In genomic region chr7:73420016-73420415, GRCh38 we compare ENCODE assay signal across 8 cellular contexts. TPM values are rescaled to one million over a fixed set of nuclear protein-coding genes. Genes with fewer than 3 reads are reported as not detected.
DNase-seq lines count a peak whose midpoint lies in the region; ATAC-seq and TF ChIP-seq lines count a peak whose summit lies in the region.
"Not testable (repeated sequence)": the region's sequence is repeated elsewhere in the genome, so short reads cannot be mapped to it uniquely, and the experiment has no call there.

No MANE protein-coding gene starts in this region.

- not testable (repeated sequence) for H3K9me3 Mint-ChIP-seq in type B pancreatic cell

- not testable (repeated sequence) for H3K36me3 ChIP-seq in mucosa of descending colon (ENCODE audit: low read depth)

- not testable (repeated sequence) for H3K4me3 ChIP-seq in cardiac fibroblast (replicated peaks in 1 of 2; ENCODE audit: low read depth in 2 of 2, low read length in 2 of 2); mucosa of descending colon

- H3K9me3 ChIP-seq in mucosa of descending colon: not testable (repeated sequence)

- DNase-seq in Daoy (ENCODE audit: low read depth) (peak; percentile 68), NCI-H1105 treated with DMSO at 0.1 percent for 48 hours (lab: John Stamatoyannopoulos, UW) (peak; percentile 11), NCI-H460 (ENCODE audit: extremely low read depth, low read depth) (peak; percentile 53), cardiac fibroblast (ENCODE audit: low read depth in 2 of 2) (peak; percentile 58 to 76), mucosa of descending colon (peak; percentile 58 to 65 (median 65))
- DNase-seq in Right ventricle myocardium superior; type B pancreatic cell (ENCODE audit: extremely low spot score, unreplicated experiment): not testable (repeated sequence)

- not testable (repeated sequence) for TF ChIP-seq CTCF in cardiac fibroblast (IDR thresholded peaks at IDR 0.05; ENCODE audit: low read depth, low read length); mucosa of descending colon (IDR thresholded peaks at IDR 0.05); type B pancreatic cell (conservative IDR thresholded peaks at IDR 0.05)

- not testable (repeated sequence) for H3K36me3 Mint-ChIP-seq in type B pancreatic cell

- ATAC-seq in SK-N-SH treated with all-trans-retinoic acid at 6 μM for 48 hours: peak; percentile 31
- ATAC-seq in Right ventricle myocardium superior (ENCODE audit: poor library complexity): peak; percentile 42
- peak; percentile 86 for ATAC-seq in mucosa of descending colon

- peak overlapping the region; percentile 56 for H3K27ac Mint-ChIP-seq in type B pancreatic cell

- not testable (repeated sequence) for H3K27me3 Mint-ChIP-seq in type B pancreatic cell

- not testable (repeated sequence) for H3K4me1 Mint-ChIP-seq in type B pancreatic cell (ENCODE audit: unreplicated experiment)

- not testable (repeated sequence) for H3K4me1 ChIP-seq in mucosa of descending colon (ENCODE audit: low read depth)

- H3K4me3 Mint-ChIP-seq in type B pancreatic cell: not testable (repeated sequence)

- intact Hi-C loops in Right ventricle myocardium superior (cut with DNase I); mucosa of descending colon (cut with DNase I, micrococcal nuclease): not testable (repeated sequence)

RNA-seq across cellular contexts. Expression of gene FZD9, which starts 13.6 kb away (rescaled TPM):
- total RNA-seq in Daoy (2014; rRNA removed; shearing (Covaris generic)): 1.7 and 3.5 TPM in 2 replicates
- 5.0 and 5.7 TPM in 2 replicates for total RNA-seq in NCI-H460 (2014; rRNA removed; shearing (Covaris generic))
- 6.6 and 9.8 TPM in 2 replicates for polyA plus RNA-seq in NCI-H460 (2014; cell fraction: nucleus; rRNA removed)
- total RNA-seq in Right ventricle myocardium superior (0.24 TPM), mucosa of descending colon (under 1 TPM in 2 of 3 donors, not detected in 1; 0.12 to 0.47 TPM), type B pancreatic cell (ENCODE audit: low replicate concordance) (0.38 and 1.9 TPM in 2 replicates)

Comparison
In these comparisons a context has a peak if more than half of its experiments do, and no peak if none do; other contexts are left out.
1. ATAC-seq: peak in every context shown above with its lines; median percentile 86 in mucosa of descending colon; 42 in Right ventricle myocardium superior; 31 in SK-N-SH treated with all-trans-retinoic acid at 6 μM for 48 hours.